In genomic region chr4:162865102-162865501, GRCh38 we compare ENCODE assay signal across 18 cellular contexts.
DNase-seq lines count a peak whose midpoint lies in the region; ATAC-seq lines count a peak whose summit lies in the region.
"Had no signal": no experiment of that assay in that cellular context is flagged by ENCODE, and none has a peak within 500 bp of the region (broad histone marks: within the 10 kb centered on the region; RNA-seq: fewer than 3 reads in every experiment).

No MANE protein-coding gene starts in this region.

- H3K36me3 ChIP-seq in Karpas-422 (ENCODE audit: insufficient read depth, low read length) (no peaks in the 10 kb centered on the region), mesendoderm (ENCODE audit: control insufficient read depth, insufficient read depth, low read length) (no peaks in the 10 kb centered on the region)
- H3K36me3 ChIP-seq: SJSA1, vagina had no signal

- H4K5ac ChIP-seq in mesendoderm (ENCODE audit: low read length): no peak overlapping the region

- H3K9me2 ChIP-seq in Karpas-422 (replicated peaks; ENCODE audit: insufficient read depth, low read length): no peaks in the 10 kb centered on the region

- no peaks in the 10 kb centered on the region for H3K9me3 ChIP-seq in Karpas-422 (ENCODE audit: low read length)
- H3K9me3 ChIP-seq: SJSA1, vagina had no signal

- no peaks in the 10 kb centered on the region for H3K27me3 Mint-ChIP-seq in activated CD4-positive, alpha-beta T cell treated with anti-CD3 and anti-CD28 coated beads for 36 hours
- no peaks in the 10 kb centered on the region for H3K27me3 Mint-ChIP-seq in activated CD4-positive, alpha-beta T cell treated with anti-CD3 and anti-CD28 coated beads, Interleukin-2, amount 10 ng/mL, durations not matched to agents 7 days and 5 days
- H3K27me3 Mint-ChIP-seq in activated T-helper 2 cell treated with anti-CD3 and anti-CD28 coated beads, Interferon-gamma antibody, Interleukin-2, Interleukin-4, amounts not matched to agents 10 μg/mL and 5 μg/mL and 100 μg/mL, durations not matched to agents 14 hours and 24 hours and 36 hours (ENCODE audit: low read depth): no peaks in the 10 kb centered on the region
- H3K27me3 Mint-ChIP-seq: CD8-positive, alpha-beta memory T cell had no signal

- H3K18ac ChIP-seq in mesendoderm (ENCODE audit: low read length): no peak overlapping the region

- H3K4me1 ChIP-seq in Karpas-422 (ENCODE audit: low read length): no peaks in the 10 kb centered on the region
- no peaks in the 10 kb centered on the region for H3K4me1 ChIP-seq in mesendoderm (ENCODE audit: control insufficient read depth, low read depth, low read length)
- H3K4me1 ChIP-seq: parathyroid adenoma, SJSA1, vagina had no signal

- H2BK120ac ChIP-seq in mesendoderm (ENCODE audit: low read depth, low read length): no peak overlapping the region

- no peak overlapping the region for H2BK5ac ChIP-seq in mesendoderm (ENCODE audit: low read length)

- no peak overlapping the region for H3K4me3 Mint-ChIP-seq in activated CD4-positive, alpha-beta T cell treated with anti-CD3 and anti-CD28 coated beads for 36 hours
- no peak overlapping the region for H3K4me3 Mint-ChIP-seq in activated CD4-positive, alpha-beta T cell treated with anti-CD3 and anti-CD28 coated beads, Interleukin-2, amount 10 ng/mL, durations not matched to agents 7 days and 5 days
- H3K4me3 Mint-ChIP-seq in activated T-helper 2 cell treated with anti-CD3 and anti-CD28 coated beads, Interferon-gamma antibody, Interleukin-2, Interleukin-4, amounts not matched to agents 10 μg/mL and 5 μg/mL and 100 μg/mL, durations not matched to agents 14 hours and 24 hours and 36 hours (ENCODE audit: low read depth): no peak overlapping the region
- H3K4me3 Mint-ChIP-seq: CD8-positive, alpha-beta memory T cell; stimulated activated naive CD8-positive, alpha-beta T cell treated with anti-CD3 and anti-CD28 coated beads, Interleukin-15, Interleukin-2, amounts not matched to agents 100 ng/mL and 50 ng/mL, for 24 hours had no signal

- H4K8ac ChIP-seq in mesendoderm (ENCODE audit: low read depth, low read length): no peak overlapping the region

- H2AK5ac ChIP-seq in mesendoderm (ENCODE audit: low read length): no peak overlapping the region

- no peaks in the 10 kb centered on the region for H3K79me1 ChIP-seq in mesendoderm (ENCODE audit: low read length)

- ATAC-seq in activated CD4-positive, alpha-beta T cell treated with anti-CD3 and anti-CD28 coated beads for 36 hours: no peak

- H3K27ac Mint-ChIP-seq in activated CD4-positive, alpha-beta T cell treated with anti-CD3 and anti-CD28 coated beads for 36 hours: no peak overlapping the region
- H3K27ac Mint-ChIP-seq in activated CD4-positive, alpha-beta T cell treated with anti-CD3 and anti-CD28 coated beads, Interleukin-2, amount 10 ng/mL, durations not matched to agents 7 days and 5 days: no peak overlapping the region
- no peak overlapping the region for H3K27ac Mint-ChIP-seq in activated T-helper 2 cell treated with anti-CD3 and anti-CD28 coated beads, Interferon-gamma antibody, Interleukin-2, Interleukin-4, amounts not matched to agents 10 μg/mL and 5 μg/mL and 100 μg/mL, durations not matched to agents 14 hours and 24 hours and 36 hours
- H3K27ac Mint-ChIP-seq: CD8-positive, alpha-beta memory T cell; stimulated activated naive CD8-positive, alpha-beta T cell treated with anti-CD3 and anti-CD28 coated beads, Interleukin-15, Interleukin-2, amounts not matched to agents 100 ng/mL and 50 ng/mL, for 24 hours had no signal

- CTCF ChIA-PET in activated CD4-positive, alpha-beta T cell treated with anti-CD3 and anti-CD28 coated beads for 36 hours (lab: Charles Lee): no interaction called here
- CTCF ChIA-PET in activated CD4-positive, alpha-beta T cell treated with anti-CD3 and anti-CD28 coated beads, Interleukin-2, amount 10 ng/mL, durations not matched to agents 7 days and 5 days (lab: Charles Lee): no interaction called here

- H3K4me3 ChIP-seq in Karpas-422 (ENCODE audit: low read length) (no peak overlapping the region), mesendoderm (ENCODE audit: low read length) (no peak overlapping the region)
- H3K4me3 ChIP-seq: dorsolateral prefrontal cortex, SJSA1, vagina had no signal

- peak; percentile 9 for DNase-seq in activated CD4-positive, alpha-beta T cell treated with anti-CD3 and anti-CD28 coated beads for 36 hours
- no peak for DNase-seq in activated CD4-positive, alpha-beta T cell treated with anti-CD3 and anti-CD28 coated beads, Interleukin-2, amount 10 ng/mL, durations not matched to agents 7 days and 5 days
- peak; percentile 10 for DNase-seq in H4 (ENCODE audit: low spot score)
- peak; percentile 74 for DNase-seq in Karpas-422
- DNase-seq in mesendoderm: peak; percentile 8
- no peak for DNase-seq in GOT3 (lab: John Stamatoyannopoulos, UW)
- no peak for DNase-seq in activated T-helper 2 cell treated with anti-CD3 and anti-CD28 coated beads, Interferon-gamma antibody, Interleukin-2, Interleukin-4, amounts not matched to agents 10 μg/mL and 5 μg/mL and 100 μg/mL, durations not matched to agents 14 hours and 24 hours and 36 hours (ENCODE audit: low spot score)
- DNase-seq in ureter (ENCODE audit: low spot score): no peak
- DNase-seq: activated gamma-delta T cell treated with Interleukin-2 at 50 U/mL for 16 hours; CD8-positive, alpha-beta memory T cell; dorsolateral prefrontal cortex; hypothalamus; NCI-H1092 treated with DMSO at 0.1 percent for 48 hours; NCI-H226 had no signal

- POLR2A ChIA-PET in activated CD4-positive, alpha-beta T cell treated with anti-CD3 and anti-CD28 coated beads for 36 hours (lab: Charles Lee): no interaction called here
- POLR2A ChIA-PET in activated CD4-positive, alpha-beta T cell treated with anti-CD3 and anti-CD28 coated beads, Interleukin-2, amount 10 ng/mL, durations not matched to agents 7 days and 5 days (lab: Charles Lee): no interaction called here

- no peak overlapping the region for H3K56ac ChIP-seq in mesendoderm (ENCODE audit: low read length)

- H3K4me1 Mint-ChIP-seq in activated CD4-positive, alpha-beta T cell treated with anti-CD3 and anti-CD28 coated beads for 36 hours: no peaks in the 10 kb centered on the region
- H3K4me1 Mint-ChIP-seq in activated CD4-positive, alpha-beta T cell treated with anti-CD3 and anti-CD28 coated beads, Interleukin-2, amount 10 ng/mL, durations not matched to agents 7 days and 5 days: no peaks in the 10 kb centered on the region
- H3K4me1 Mint-ChIP-seq in activated T-helper 2 cell treated with anti-CD3 and anti-CD28 coated beads, Interferon-gamma antibody, Interleukin-2, Interleukin-4, amounts not matched to agents 10 μg/mL and 5 μg/mL and 100 μg/mL, durations not matched to agents 14 hours and 24 hours and 36 hours (ENCODE audit: low read depth): no peaks in the 10 kb centered on the region
- H3K4me1 Mint-ChIP-seq: CD8-positive, alpha-beta memory T cell had no signal

- H3K79me2 ChIP-seq in Karpas-422 (ENCODE audit: low read length) (no peaks in the 10 kb centered on the region), mesendoderm (ENCODE audit: control insufficient read depth, insufficient read depth, low read length) (no peaks in the 10 kb centered on the region)
- H3K79me2 ChIP-seq: parathyroid adenoma had no signal

- H3K9ac ChIP-seq in Karpas-422 (ENCODE audit: low read length): no peak overlapping the region
- no peak overlapping the region for H3K9ac ChIP-seq in mesendoderm (ENCODE audit: low read length)
- H3K9ac ChIP-seq: parathyroid adenoma had no signal

- H3K27ac ChIP-seq in Karpas-422 (ENCODE audit: low read length) (no peak overlapping the region), mesendoderm (ENCODE audit: low read depth, low read length) (no peak overlapping the region)
- H3K27ac ChIP-seq: dorsolateral prefrontal cortex, parathyroid adenoma, SJSA1, vagina had no signal

- no peak overlapping the region for H3K4ac ChIP-seq in mesendoderm (ENCODE audit: low read depth, low read length)

- no peak overlapping the region for H3K23ac ChIP-seq in mesendoderm (ENCODE audit: low read length)

- H3K36me3 Mint-ChIP-seq in activated CD4-positive, alpha-beta T cell treated with anti-CD3 and anti-CD28 coated beads for 36 hours (ENCODE audit: low read depth): no peaks in the 10 kb centered on the region
- no peaks in the 10 kb centered on the region for H3K36me3 Mint-ChIP-seq in activated CD4-positive, alpha-beta T cell treated with anti-CD3 and anti-CD28 coated beads, Interleukin-2, amount 10 ng/mL, durations not matched to agents 7 days and 5 days (ENCODE audit: low read depth)
- no peaks in the 10 kb centered on the region for H3K36me3 Mint-ChIP-seq in activated T-helper 2 cell treated with anti-CD3 and anti-CD28 coated beads, Interferon-gamma antibody, Interleukin-2, Interleukin-4, amounts not matched to agents 10 μg/mL and 5 μg/mL and 100 μg/mL, durations not matched to agents 14 hours and 24 hours and 36 hours (ENCODE audit: low read depth)
- H3K36me3 Mint-ChIP-seq: CD8-positive, alpha-beta memory T cell had no signal

- WGBS in mesendoderm (ENCODE audit: extremely low coverage, insufficient coverage, low lambda C conversion rate): no CpG with 5 or more reads among the region's 2 CpGs

- H2AFZ ChIP-seq in Karpas-422 (ENCODE audit: low read length): no peak overlapping the region
- H2AFZ ChIP-seq: parathyroid adenoma had no signal

- intact Hi-C loops in activated CD4-positive, alpha-beta T cell treated with anti-CD3 and anti-CD28 coated beads for 36 hours (cut with DNase I, micrococcal nuclease): no loop called here
- intact Hi-C loops in activated T-helper 2 cell treated with anti-CD3 and anti-CD28 coated beads, Interferon-gamma antibody, Interleukin-2, Interleukin-4, amounts not matched to agents 10 μg/mL and 5 μg/mL and 100 μg/mL, durations not matched to agents 14 hours and 24 hours and 36 hours (cut with micrococcal nuclease): no loop called here

- no peak overlapping the region for H2BK15ac ChIP-seq in mesendoderm (replicated peaks; ENCODE audit: low read depth)

- no peaks in the 10 kb centered on the region for H4K20me1 ChIP-seq in Karpas-422 (ENCODE audit: insufficient read depth, low read depth, low read length)

- peaks cover 6% of the 10 kb centered on the region for H3K9me3 Mint-ChIP-seq in activated CD4-positive, alpha-beta T cell treated with anti-CD3 and anti-CD28 coated beads for 36 hours (ENCODE audit: low read depth)
- H3K9me3 Mint-ChIP-seq in activated CD4-positive, alpha-beta T cell treated with anti-CD3 and anti-CD28 coated beads, Interleukin-2, amount 10 ng/mL, durations not matched to agents 7 days and 5 days: no peaks in the 10 kb centered on the region
- no peaks in the 10 kb centered on the region for H3K9me3 Mint-ChIP-seq in activated T-helper 2 cell treated with anti-CD3 and anti-CD28 coated beads, Interferon-gamma antibody, Interleukin-2, Interleukin-4, amounts not matched to agents 10 μg/mL and 5 μg/mL and 100 μg/mL, durations not matched to agents 14 hours and 24 hours and 36 hours

- H3K27me3 ChIP-seq in Karpas-422 (ENCODE audit: low read length) (no peaks in the 10 kb centered on the region; the same call in 1 of the 2 replicates), mesendoderm (ENCODE audit: insufficient read depth, low read length, poor library complexity) (no peaks in the 10 kb centered on the region)
- H3K27me3 ChIP-seq: SJSA1, vagina had no signal

- H3K4me2 ChIP-seq in Karpas-422 (ENCODE audit: low read depth, low read length, poor library complexity, severe bottlenecking) (no peak overlapping the region), mesendoderm (ENCODE audit: low read length) (no peak overlapping the region)

Comparison
In these comparisons a context has a peak if more than half of its experiments do, and no peak if none do; other contexts are left out.
1. DNase-seq: peak in activated CD4-positive, alpha-beta T cell treated with anti-CD3 and anti-CD28 coated beads for 36 hours (single experiment), H4 (single experiment), Karpas-422 (single experiment) and mesendoderm (single experiment); none in activated CD4-positive, alpha-beta T cell treated with anti-CD3 and anti-CD28 coated beads, Interleukin-2, amount 10 ng/mL, durations not matched to agents 7 days and 5 days (single experiment), GOT3 (single experiment), activated T-helper 2 cell treated with anti-CD3 and anti-CD28 coated beads, Interferon-gamma antibody, Interleukin-2, Interleukin-4, amounts not matched to agents 10 μg/mL and 5 μg/mL and 100 μg/mL, durations not matched to agents 14 hours and 24 hours and 36 hours (single experiment) and ureter (single experiment).